In the genomic region with DNA sequence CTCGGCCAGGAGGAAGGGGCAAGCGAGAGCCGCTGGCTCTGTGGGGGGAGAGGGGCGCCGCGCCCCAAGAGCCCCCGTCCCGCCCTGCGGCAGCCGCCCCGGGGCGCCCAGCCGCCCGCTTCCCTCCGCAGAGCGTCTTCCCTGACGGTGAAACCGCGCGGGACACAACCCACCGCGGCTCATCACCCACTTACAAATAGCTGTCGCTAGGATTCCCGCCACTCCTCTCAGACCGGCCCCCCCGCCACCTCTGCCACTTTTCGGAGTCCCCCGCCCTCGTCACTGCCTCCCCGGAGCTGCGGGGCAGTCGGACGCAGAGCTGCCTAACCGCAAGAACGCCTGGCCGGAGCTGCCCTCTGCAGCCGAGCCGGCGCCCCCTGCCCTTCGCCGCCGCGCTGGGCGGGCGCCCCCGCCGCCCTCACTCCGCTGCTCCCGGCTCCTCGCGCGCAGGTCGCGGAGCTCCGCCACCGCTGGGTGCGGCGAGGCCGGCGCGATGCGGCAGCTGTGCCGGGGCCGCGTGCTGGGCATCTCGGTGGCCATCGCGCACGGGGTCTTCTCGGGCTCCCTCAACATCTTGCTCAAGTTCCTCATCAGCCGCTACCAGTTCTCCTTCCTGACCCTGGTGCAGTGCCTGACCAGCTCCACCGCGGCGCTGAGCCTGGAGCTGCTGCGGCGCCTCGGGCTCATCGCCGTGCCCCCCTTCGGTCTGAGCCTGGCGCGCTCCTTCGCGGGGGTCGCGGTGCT, we compare ENCODE assay signal across 1 cellular context.
TF ChIP-seq lines count a peak whose summit lies in the region.

A gene with protein sequence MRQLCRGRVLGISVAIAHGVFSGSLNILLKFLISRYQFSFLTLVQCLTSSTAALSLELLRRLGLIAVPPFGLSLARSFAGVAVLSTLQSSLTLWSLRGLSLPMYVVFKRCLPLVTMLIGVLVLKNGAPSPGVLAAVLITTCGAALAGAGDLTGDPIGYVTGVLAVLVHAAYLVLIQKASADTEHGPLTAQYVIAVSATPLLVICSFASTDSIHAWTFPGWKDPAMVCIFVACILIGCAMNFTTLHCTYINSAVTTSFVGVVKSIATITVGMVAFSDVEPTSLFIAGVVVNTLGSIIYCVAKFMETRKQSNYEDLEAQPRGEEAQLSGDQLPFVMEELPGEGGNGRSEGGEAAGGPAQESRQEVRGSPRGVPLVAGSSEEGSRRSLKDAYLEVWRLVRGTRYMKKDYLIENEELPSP (plus strand): TSS at position 366 of the 744 bp plus-strand sequence. CDS start 128 bp downstream, at position 494.

TF ChIP-seq in K562, 482 proteins besides CTCF, POLR2A, EP300 and RAD21 (continued from another document):
- TF ChIP-seq, protein P1, sequence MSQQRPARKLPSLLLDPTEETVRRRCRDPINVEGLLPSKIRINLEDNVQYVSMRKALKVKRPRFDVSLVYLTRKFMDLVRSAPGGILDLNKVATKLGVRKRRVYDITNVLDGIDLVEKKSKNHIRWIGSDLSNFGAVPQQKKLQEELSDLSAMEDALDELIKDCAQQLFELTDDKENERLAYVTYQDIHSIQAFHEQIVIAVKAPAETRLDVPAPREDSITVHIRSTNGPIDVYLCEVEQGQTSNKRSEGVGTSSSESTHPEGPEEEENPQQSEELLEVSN (IDR thresholded peaks at IDR 0.05; ENCODE audit: borderline replicate concordance in 1 of 2, extremely low read depth in 1 of 2, insufficient read depth in 1 of 2, insufficient read length in 1 of 2, low read depth in 1 of 2, low read length in 1 of 2, poor library complexity in 1 of 2, severe bottlenecking in 1 of 2), result peak in 1 of 2 experiments; percentile 30
- peak; percentile 30 for TF ChIP-seq PCBP1 (IDR thresholded peaks at IDR 0.05; ENCODE audit: low read depth, low read length, poor library complexity, severe bottlenecking)
